ENCODE assay signal across 8 cellular contexts in the genomic region with DNA sequence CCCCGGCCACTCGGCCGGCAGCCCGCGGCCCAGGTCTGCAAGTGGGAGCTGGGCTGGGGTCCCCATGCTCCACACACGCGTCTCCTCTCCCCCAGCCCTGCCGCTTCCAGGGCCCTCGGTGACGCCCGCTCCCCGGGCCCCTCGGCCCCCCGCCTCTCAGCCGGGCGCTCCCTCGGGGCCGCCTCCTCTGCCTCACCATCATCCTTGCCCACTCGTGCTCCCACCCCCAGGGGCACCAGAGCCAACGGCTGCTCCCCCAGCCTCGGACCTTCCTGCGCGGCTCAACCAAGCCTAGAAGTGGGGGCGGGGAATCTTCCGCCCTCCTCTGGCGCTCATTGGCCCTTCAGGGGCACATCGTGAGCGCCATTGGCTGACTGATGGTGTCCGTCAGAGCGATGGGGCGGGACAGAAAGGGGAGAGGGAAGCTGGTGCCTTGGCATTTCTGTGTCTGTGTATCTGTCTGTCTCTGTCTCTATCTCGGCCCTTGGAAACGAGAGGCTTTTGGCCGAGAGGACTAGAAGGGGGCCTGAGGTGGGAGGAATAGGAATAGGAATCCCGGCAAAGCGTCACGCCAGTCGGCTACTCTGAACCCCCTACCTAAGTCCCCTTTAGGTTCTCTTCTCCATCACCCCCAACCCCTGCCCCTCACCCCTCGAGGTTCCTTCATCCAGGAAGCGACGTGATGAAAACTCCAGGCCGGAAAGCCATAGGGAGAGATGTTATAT.
A peak's percentile ranks its signal among the peaks of the same experiment; 100 is the strongest.
DNase-seq lines count a peak whose midpoint lies in the region; ATAC-seq and TF ChIP-seq lines count a peak whose summit lies in the region.

No MANE protein-coding gene starts in this region.

- POLR2A ChIA-PET in naive thymus-derived CD8-positive, alpha-beta T cell (lab: Charles Lee), result interaction anchor here (0.5 to 1.6 kb wide), 4 partner anchors 21 to 922 kb away, joined by 3 to 10 read pairs (median 4); no protein-coding TSS in a partner anchor

- peak overlapping the region; percentile 95 for H3K4me2 ChIP-seq in GM23338

- TF ChIP-seq CTCF in GM23338 (conservative IDR thresholded peaks at IDR 0.05; ENCODE audit: low read depth in 2 of 2) (no peak), fibroblast of mammary gland (conservative IDR thresholded peaks at IDR 0.05; ENCODE audit: control insufficient read depth, insufficient read depth, low read depth, low read length) (no peak)

- no peaks in the 10 kb centered on the region for H3K27me3 ChIP-seq in GM23338 (ENCODE audit: insufficient read depth)

- H3K79me2 ChIP-seq in GM23338 (replicated peaks; ENCODE audit: insufficient read depth), result peaks cover 38% of the 10 kb centered on the region

- peaks cover 5% of the 10 kb centered on the region for H3K27me3 Mint-ChIP-seq in GM23338 (ENCODE audit: insufficient read depth, low read depth, poor library complexity)
- H3K27me3 Mint-ChIP-seq in naive thymus-derived CD8-positive, alpha-beta T cell, result peaks cover 0 to 2% (median 0%) of the 10 kb centered on the region in 5 donors
- no peaks in the 10 kb centered on the region for H3K27me3 Mint-ChIP-seq in stimulated activated naive B cell treated with anti-CD40 and anti-IgM and Interleukin-4, amounts not matched to agents 10 μg/mL and 1 μg/mL and 100 μg/mL, for 72 hours

- peak overlapping the region; percentile 96 for H2AFZ ChIP-seq in GM23338

- peaks cover 2% of the 10 kb centered on the region; the same call in 2 of the 3 replicates for H3K9me3 Mint-ChIP-seq in GM23338
- H3K9me3 Mint-ChIP-seq in naive thymus-derived CD8-positive, alpha-beta T cell, result peaks cover 0 to 2% (median 0%) of the 10 kb centered on the region in 9 donors
- H3K9me3 Mint-ChIP-seq in stimulated activated naive B cell treated with anti-CD40 and anti-IgM and Interleukin-4, amounts not matched to agents 10 μg/mL and 1 μg/mL and 100 μg/mL, for 72 hours, result no peaks in the 10 kb centered on the region

- H3K27ac ChIP-seq in GM23338 (ENCODE audit: low read depth), result no peak overlapping the region

- H3K4me3 ChIP-seq in GM23338 (peak overlapping the region; percentile 92), fibroblast of mammary gland (ENCODE audit: control insufficient read depth, low read depth, low read length) (peak overlapping the region; percentile 68)

- no peaks in the 10 kb centered on the region for H3F3A ChIP-seq in GM23338 (replicated peaks; ENCODE audit: low read depth)

- H3K27ac Mint-ChIP-seq in GM23338, result peak overlapping the region; percentile 90
- peak overlapping the region; percentile 91 to 100 (median 99) for H3K27ac Mint-ChIP-seq in naive thymus-derived CD8-positive, alpha-beta T cell
- peak overlapping the region; percentile 97 for H3K27ac Mint-ChIP-seq in stimulated activated naive B cell treated with anti-CD40 and anti-IgM and Interleukin-4, amounts not matched to agents 10 μg/mL and 1 μg/mL and 100 μg/mL, for 72 hours

- peaks cover 16% of the 10 kb centered on the region; the same call in 1 of the 2 replicates for H3K4me1 ChIP-seq in GM23338 (ENCODE audit: insufficient read depth)

- DNase-seq in Daoy (ENCODE audit: low read depth) (peak; percentile 94), GM23338 (ENCODE audit: low spot score) (peak; percentile 93), Kasumi-1 (lab: John Stamatoyannopoulos, UW) (peak; percentile 81 to 82), RKO (ENCODE audit: low spot score) (peak; percentile 90), fibroblast of mammary gland (ENCODE audit: low read depth) (peak; percentile 83)
- DNase-seq in activated T-helper 1 cell treated with anti-CD3 and anti-CD28 coated beads, Interleukin-2, amount 50 U/mL, for 16 hours (ENCODE audit: low read depth in 1 of 2, low spot score in 1 of 2), result peak; percentile 76 to 79
- peak; percentile 74 to 95 (median 88) for DNase-seq in naive thymus-derived CD8-positive, alpha-beta T cell
- peak; percentile 92 for DNase-seq in stimulated activated naive B cell treated with anti-CD40 and anti-IgM and Interleukin-4, amounts not matched to agents 10 μg/mL and 1 μg/mL and 100 μg/mL, for 72 hours

- H3K4me1 Mint-ChIP-seq in GM23338, result peaks cover 4% of the 10 kb centered on the region
- peaks cover 11 to 39% (median 30%) of the 10 kb centered on the region in 4 donors for H3K4me1 Mint-ChIP-seq in naive thymus-derived CD8-positive, alpha-beta T cell
- H3K4me1 Mint-ChIP-seq in stimulated activated naive B cell treated with anti-CD40 and anti-IgM and Interleukin-4, amounts not matched to agents 10 μg/mL and 1 μg/mL and 100 μg/mL, for 72 hours, result peaks cover 17 to 33% of the 10 kb centered on the region in 2 donors

- H3K9me2 ChIP-seq in GM23338 (ENCODE audit: insufficient read depth), result no peaks in the 10 kb centered on the region

- H4K20me1 ChIP-seq in GM23338 (replicated peaks; ENCODE audit: insufficient read depth), result no peaks in the 10 kb centered on the region; the same call in 1 of the 2 replicates

- peaks cover 7% of the 10 kb centered on the region; the same call in 2 of the 3 replicates for H3K36me3 Mint-ChIP-seq in GM23338 (ENCODE audit: low read depth)
- peaks cover 2 to 10% (median 4%) of the 10 kb centered on the region in 3 donors for H3K36me3 Mint-ChIP-seq in naive thymus-derived CD8-positive, alpha-beta T cell
- peaks cover 5 to 13% of the 10 kb centered on the region in 2 donors for H3K36me3 Mint-ChIP-seq in stimulated activated naive B cell treated with anti-CD40 and anti-IgM and Interleukin-4, amounts not matched to agents 10 μg/mL and 1 μg/mL and 100 μg/mL, for 72 hours

- ATAC-seq in GM23338, result peak; percentile 98
- ATAC-seq in naive thymus-derived CD8-positive, alpha-beta T cell, result peak; percentile 98 to 99
- ATAC-seq in stimulated activated naive B cell treated with anti-CD40 and anti-IgM and Interleukin-4, amounts not matched to agents 10 μg/mL and 1 μg/mL and 100 μg/mL, for 72 hours (replicated peaks), result peak; percentile 98 to 99

- H3K36me3 ChIP-seq in GM23338 (ENCODE audit: insufficient read depth), result no peaks in the 10 kb centered on the region

- peak overlapping the region; percentile 99 for H3K4me3 Mint-ChIP-seq in GM23338
- peak overlapping the region; percentile 92 to 100 (median 100) for H3K4me3 Mint-ChIP-seq in naive thymus-derived CD8-positive, alpha-beta T cell
- peak overlapping the region; percentile 89 to 97 for H3K4me3 Mint-ChIP-seq in stimulated activated naive B cell treated with anti-CD40 and anti-IgM and Interleukin-4, amounts not matched to agents 10 μg/mL and 1 μg/mL and 100 μg/mL, for 72 hours

TF ChIP-seq in GM23338, 12 proteins besides CTCF, POLR2A, EP300 and RAD21:
- TF ChIP-seq NANOG (IDR thresholded peaks at IDR 0.05; ENCODE audit: borderline replicate concordance), result no peak
- peak; percentile 87 for TF ChIP-seq POLR2AphosphoS5 (IDR thresholded peaks at IDR 0.05; ENCODE audit: low read depth)
- no peak for TF ChIP-seq ZNF331 (CRISPR knock-in tag; IDR thresholded peaks at IDR 0.05; ENCODE audit: low read depth)
- TF ChIP-seq CREB1 (CRISPR knock-in tag; IDR thresholded peaks at IDR 0.05; ENCODE audit: low read depth), result peak; percentile 34
